Comparison of ENCODE assay signal across 35 cellular contexts in the genomic region with DNA sequence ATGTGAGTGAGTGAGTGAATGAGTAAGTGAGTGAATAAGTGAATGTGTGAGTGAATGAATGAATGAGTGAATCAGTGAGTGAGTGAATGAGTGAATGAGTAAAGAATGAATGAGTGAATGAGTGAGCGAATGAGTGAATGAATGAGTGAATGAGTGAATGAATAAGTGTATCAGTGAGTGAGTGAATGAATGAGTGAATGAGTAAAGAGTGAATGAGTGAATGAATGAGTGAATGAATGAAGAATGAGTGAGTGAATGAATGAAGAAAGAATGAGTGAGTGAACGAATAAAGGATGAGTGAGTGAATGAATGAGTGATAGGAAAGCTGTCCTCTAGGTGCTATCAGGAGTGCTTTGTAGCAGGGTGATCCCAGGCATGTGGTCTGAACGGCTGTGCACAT. TPM values are rescaled to one million over a fixed set of nuclear protein-coding genes. Genes with fewer than 3 reads are reported as not detected.
"Had no signal": no experiment of that assay in that cellular context is flagged by ENCODE, and none has a peak within 500 bp of the region (broad histone marks: within the 10 kb centered on the region; RNA-seq: fewer than 3 reads in every experiment).

No MANE protein-coding gene starts in this region.

- H3K36me3 ChIP-seq: colonic mucosa, esophagus muscularis mucosa, gastroesophageal sphincter, heart right ventricle, left lung, prostate gland, right atrium auricular region, sigmoid colon, suprapubic skin, transverse colon, upper lobe of right lung, uterus had no signal

- H3K27ac ChIP-seq: colonic mucosa, esophagus muscularis mucosa, foreskin keratinocyte, gastroesophageal sphincter, heart right ventricle, left lung, prostate gland, right atrium auricular region, sigmoid colon, suprapubic skin, transverse colon, upper lobe of right lung, uterus had no signal

- H3K9me3 ChIP-seq: colonic mucosa, esophagus muscularis mucosa, gastroesophageal sphincter, heart right ventricle, prostate gland, right atrium auricular region, sigmoid colon, suprapubic skin, transverse colon, upper lobe of right lung, uterus had no signal

- FAIRE-seq: endothelial cell of umbilical vein, islet of Langerhans had no signal

- H3K9me3 Mint-ChIP-seq: dendritic cell treated with granulocyte-macrophage colony-stimulating factor and Interleukin-4, amounts not matched to agents 40 ng/mL and 50 ng/mL, for 4 days; stimulated activated effector memory CD8-positive, alpha-beta T cell treated with anti-CD3 and anti-CD28 coated beads, Interleukin-12 subunit alpha, Interleukin-12 subunit beta, amount 100 ng/mL, for 72 hours had no signal

- H3K27ac Mint-ChIP-seq: dendritic cell treated with granulocyte-macrophage colony-stimulating factor and Interleukin-4, amounts not matched to agents 40 ng/mL and 50 ng/mL, for 4 days; endodermal cell; naive thymus-derived CD4-positive, alpha-beta T cell; nephron progenitor cell; stimulated activated effector memory CD8-positive, alpha-beta T cell treated with anti-CD3 and anti-CD28 coated beads, Interleukin-12 subunit alpha, Interleukin-12 subunit beta, amount 100 ng/mL, for 72 hours had no signal

- H3K4me1 ChIP-seq: colonic mucosa, esophagus muscularis mucosa, gastroesophageal sphincter, heart right ventricle, left lung, prostate gland, right atrium auricular region, sigmoid colon, transverse colon, upper lobe of right lung, uterus had no signal

- H3K36me3 Mint-ChIP-seq: naive thymus-derived CD4-positive, alpha-beta T cell; stimulated activated effector memory CD8-positive, alpha-beta T cell treated with anti-CD3 and anti-CD28 coated beads, Interleukin-12 subunit alpha, Interleukin-12 subunit beta, amount 100 ng/mL, for 72 hours had no signal

- H3K4me1 Mint-ChIP-seq: endodermal cell; stimulated activated effector memory CD8-positive, alpha-beta T cell treated with anti-CD3 and anti-CD28 coated beads, Interleukin-12 subunit alpha, Interleukin-12 subunit beta, amount 100 ng/mL, for 72 hours had no signal

- H3K27me3 ChIP-seq: foreskin keratinocyte, right atrium auricular region, uterus had no signal

- H3K4me3 Mint-ChIP-seq: dendritic cell treated with granulocyte-macrophage colony-stimulating factor and Interleukin-4, amounts not matched to agents 40 ng/mL and 50 ng/mL, for 4 days; endodermal cell; naive thymus-derived CD4-positive, alpha-beta T cell; nephron progenitor cell; stimulated activated effector memory CD8-positive, alpha-beta T cell treated with anti-CD3 and anti-CD28 coated beads, Interleukin-12 subunit alpha, Interleukin-12 subunit beta, amount 100 ng/mL, for 72 hours had no signal

- DNase-seq: colonic mucosa; effector CD8-positive, alpha-beta T cell; endodermal cell; foreskin keratinocyte; heart right ventricle; hippocampal formation; left cardiac atrium; mesendoderm; midbrain; naive thymus-derived CD4-positive, alpha-beta T cell; nephron progenitor cell; nucleus accumbens; sigmoid colon; stimulated activated CD4-positive, alpha-beta T cell treated with anti-CD3 and anti-CD28 coated beads, Interleukin-2, amount 100 ng/mL, for 24 hours; stimulated activated CD4-positive, alpha-beta T cell treated with anti-CD3 and anti-CD28 coated beads, Interleukin-4, amount 100 ng/mL, for 24 hours; stimulated activated naive CD4-positive, alpha-beta T cell treated with Interleukin-2 at 50 U/mL for 16 hours; transverse colon; upper lobe of right lung; uterus had no signal

- H3K4me3 ChIP-seq: colonic mucosa, esophagus muscularis mucosa, gastroesophageal sphincter, heart right ventricle, left lung, prostate gland, right atrium auricular region, sigmoid colon, suprapubic skin, transverse colon, upper lobe of right lung, uterus had no signal

RNA-seq across cellular contexts. Expression of a gene that starts 35.7 kb away (rescaled TPM):
- total RNA-seq: endothelial cell of umbilical vein; epithelial cell of proximal tubule; esophagus muscularis mucosa; fibroblast of lung; heart right ventricle; kidney epithelial cell; left cardiac atrium; lung microvascular endothelial cell; mucosa of gallbladder; naive thymus-derived CD4-positive, alpha-beta T cell; osteocyte; right atrium auricular region; suprapubic skin; transverse colon had no signal
- polyA plus RNA-seq: endothelial cell of umbilical vein; fibroblast of lung; naive thymus-derived CD4-positive, alpha-beta T cell had no signal

RNA-seq across cellular contexts. Expression of a gene that starts 48.8 kb away (rescaled TPM):
- total RNA-seq: osteocyte had no signal

RNA-seq across cellular contexts. Expression of a gene that starts 51.3 kb away (rescaled TPM):
- total RNA-seq: endodermal cell, endothelial cell of umbilical vein, epithelial cell of proximal tubule, esophagus muscularis mucosa, fibroblast of lung, foreskin keratinocyte, kidney epithelial cell, osteocyte, right atrium auricular region, sigmoid colon, transverse colon had no signal
- polyA plus RNA-seq: endothelial cell of umbilical vein, fibroblast of lung, foreskin keratinocyte had no signal

RNA-seq across cellular contexts. Expression of a gene that starts 52.8 kb away (rescaled TPM):
- total RNA-seq: epithelial cell of proximal tubule, esophagus muscularis mucosa, foreskin keratinocyte, lung microvascular endothelial cell, right atrium auricular region had no signal
- polyA plus RNA-seq: naive thymus-derived CD4-positive, alpha-beta T cell had no signal
